Comparison of ENCODE assay signal across 11 cellular contexts in genomic region chr15:44798815-44799214, GRCh38.
A peak's percentile ranks its signal among the peaks of the same experiment; 100 is the strongest.
DNase-seq lines count a peak whose midpoint lies in the region; FAIRE-seq and TF ChIP-seq lines count a peak whose summit lies in the region.
"Had no signal": no experiment of that assay in that cellular context is flagged by ENCODE, and none has a peak within 500 bp of the region (broad histone marks: within the 10 kb centered on the region; RNA-seq: fewer than 3 reads in every experiment).

No MANE protein-coding gene starts in this region.

- FAIRE-seq in H54 (lab: Jason Lieb, UNC), result peak; percentile 6

- no peak for TF ChIP-seq POLR2A in H54 (IDR thresholded peaks at IDR 0.05; ENCODE audit: low read depth, low read length)

- no peak overlapping the region for H3K27ac ChIP-seq in AG04450 (ENCODE audit: low read depth, low read length)

- POLR2A ChIA-PET in AG04450 (lab: Yijun Ruan, JAX), result interaction anchor here (0.7 kb wide), 1 partner anchor 135 kb away, joined by 4 read pairs; no protein-coding TSS in a partner anchor

- DNase-seq in AG04450 (ENCODE audit: low read depth, low spot score), result no peak
- DNase-seq in H54 (ENCODE audit: insufficient read length, low spot score), result no peak
- DNase-seq in RKO (ENCODE audit: low spot score), result peak; percentile 12
- DNase-seq in fibroblast of villous mesenchyme (ENCODE audit: low read depth), result no peak
- no peak for DNase-seq in cerebellar nuclear complex (lab: John Stamatoyannopoulos, UW)
- no peak for DNase-seq in activated CD4-positive, CD25-positive, alpha-beta regulatory T cell treated with anti-CD3 and anti-CD28 coated beads, Interleukin-2, amount 50 U/mL, for 72 hours
- no peak for DNase-seq in SK-N-DZ (ENCODE audit: low spot score)
- no peak for DNase-seq in NOMO-1 treated with DMSO at 0.1 percent for 48 hours (lab: John Stamatoyannopoulos, UW; ENCODE audit: unreplicated experiment)
- DNase-seq: activated CD4-positive, alpha-beta memory T cell treated with anti-CD3 and anti-CD28 coated beads for 36 hours; central memory CD4-positive, alpha-beta T cell; NCI-H510A treated with DMSO at 0.1 percent for 48 hours had no signal

- H3K4me3 ChIP-seq in AG04450 (ENCODE audit: low read depth, low read length) (no peak overlapping the region), fibroblast of villous mesenchyme (ENCODE audit: low read depth, low read length) (no peak overlapping the region)

- CTCF ChIA-PET in AG04450 (lab: Charles Lee), result interaction anchor here (0.6 to 1.5 kb wide), 4 partner anchors 11 to 61 kb away, joined by 3 to 5 read pairs (median 4); no protein-coding TSS in a partner anchor

- H3K9me3 ChIP-seq in AG04450 (ENCODE audit: control insufficient read depth, insufficient read depth, low read length), result no peaks in the 10 kb centered on the region

- peaks cover 4% of the 10 kb centered on the region for H3K27me3 ChIP-seq in AG04450 (ENCODE audit: control insufficient read depth, insufficient read depth, low read length)

- TF ChIP-seq CTCF in AG04450 (IDR thresholded peaks at IDR 0.05; ENCODE audit: low read depth, low read length) (peak; percentile 20; the same call in 1 of the 2 replicates), fibroblast of villous mesenchyme (IDR thresholded peaks at IDR 0.05; ENCODE audit: insufficient read depth, low read depth, low read length) (peak; percentile 23)
